11 cellular contexts compared by ENCODE assay signal in the genomic region with DNA sequence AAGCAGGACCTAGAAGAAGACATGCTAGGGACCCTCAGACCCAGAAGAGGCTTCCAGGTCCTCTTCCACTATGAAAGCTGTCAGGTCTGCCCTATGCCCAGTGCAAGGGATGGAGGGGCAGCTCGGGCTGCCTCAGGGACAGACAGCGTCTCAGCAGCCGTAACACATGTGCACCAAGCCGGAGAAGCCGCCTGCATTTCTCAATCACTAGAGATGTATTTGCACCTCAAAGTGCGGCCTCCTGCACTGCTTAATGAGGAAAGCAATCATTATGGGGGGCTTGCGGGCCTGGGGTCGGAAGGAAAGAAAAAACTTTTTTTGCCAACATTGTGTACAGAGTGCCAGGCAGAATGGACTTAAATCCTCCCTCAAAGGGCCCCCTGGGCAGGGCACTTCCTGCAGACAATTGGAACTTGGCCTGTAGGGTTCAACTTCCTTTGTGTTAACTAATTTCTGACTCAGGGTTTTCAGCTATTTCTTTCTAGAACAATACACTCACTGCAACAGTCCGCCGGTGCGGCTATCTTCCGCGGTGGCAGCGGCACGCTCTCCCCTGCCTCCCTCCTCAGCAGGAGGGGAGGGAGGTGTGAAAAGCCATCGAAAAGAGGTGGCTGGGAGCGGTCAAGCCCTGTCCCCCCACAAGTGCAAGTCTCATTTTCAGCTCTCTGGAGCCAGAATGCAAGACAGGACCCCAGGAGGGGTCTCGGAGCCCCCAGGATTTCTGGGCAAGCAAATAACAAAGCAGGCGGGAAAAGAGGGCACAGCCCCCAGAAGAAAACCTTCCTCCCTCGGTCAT.
DNase-seq lines count a peak whose midpoint lies in the region; ATAC-seq, FAIRE-seq and TF ChIP-seq lines count a peak whose summit lies in the region.
"Had no signal": no experiment of that assay in that cellular context is flagged by ENCODE, and none has a peak within 500 bp of the region (broad histone marks: within the 10 kb centered on the region; RNA-seq: fewer than 3 reads in every experiment).

No MANE protein-coding gene starts in this region.

- H3K4me1 ChIP-seq in SK-N-SH (ENCODE audit: control insufficient read depth in 1 of 2, insufficient read depth in 2 of 2, low read depth in 1 of 2, low read length in 1 of 2) (peaks cover 9 to 57% of the 10 kb centered on the region in 2 experiments; a peak in 3 of 4 replicates), left ventricle myocardium inferior (peaks cover 47% of the 10 kb centered on the region), pancreas (no peaks in the 10 kb centered on the region)

- H3F3A ChIP-seq in SK-N-SH (replicated peaks; ENCODE audit: insufficient read depth), result no peaks in the 10 kb centered on the region

- TF ChIP-seq CTCF in CD14-positive monocyte (IDR thresholded peaks at IDR 0.05) (no peak), SK-N-SH (IDR thresholded peaks at IDR 0.05) (no peak), left ventricle myocardium inferior (IDR thresholded peaks at IDR 0.05; ENCODE audit: borderline replicate concordance) (no peak), pancreas (IDR thresholded peaks at IDR 0.05) (no peak)

- CTCF ChIA-PET in SK-N-SH (lab: Yijun Ruan, JAX), result interaction anchor here (0.7 to 2.7 kb wide), 13 partner anchors 9 to 199 kb away, joined by 3 to 21 read pairs (median 3); partner anchors contain the start of gene ZNF423

- peaks cover 0 to 3% (median 0%) of the 10 kb centered on the region in 7 donors for H3K9me3 Mint-ChIP-seq in CD14-positive monocyte
- H3K9me3 Mint-ChIP-seq: stimulated activated naive CD8-positive, alpha-beta T cell treated with anti-CD3 and anti-CD28 coated beads, Interleukin-15, Interleukin-2, amounts not matched to agents 100 ng/mL and 50 ng/mL, for 24 hours had no signal

- intact Hi-C loops in CD14-positive monocyte (cut with micrococcal nuclease) (no loop called here), left ventricle myocardium inferior (cut with micrococcal nuclease) (no loop called here), pancreas (cut with DNase I) (no loop called here)

- FAIRE-seq in pancreas (lab: Jason Lieb, UNC), result no peak

- POLR2A ChIA-PET in SK-N-SH (lab: Yijun Ruan, JAX), result no interaction called here

- H3K36me3 Mint-ChIP-seq in CD14-positive monocyte, result no peaks in the 10 kb centered on the region

- TF ChIP-seq RAD21 in SK-N-SH (IDR thresholded peaks at IDR 0.05; ENCODE audit: low read length), result no peak

- H3K9ac ChIP-seq in SK-N-SH, result no peak overlapping the region

- peak overlapping the region; percentile 26; the same call in 1 of the 2 replicates for H3K4me2 ChIP-seq in SK-N-SH

- H3K27ac Mint-ChIP-seq in CD14-positive monocyte, result peak overlapping the region in 6 of 7 donors; percentile 14 to 86 (median 46)
- H3K27ac Mint-ChIP-seq: stimulated activated naive CD8-positive, alpha-beta T cell treated with anti-CD3 and anti-CD28 coated beads, Interleukin-15, Interleukin-2, amounts not matched to agents 100 ng/mL and 50 ng/mL, for 24 hours had no signal

- no peaks in the 10 kb centered on the region for H3K9me2 ChIP-seq in SK-N-SH

- no peaks in the 10 kb centered on the region for H4K20me1 ChIP-seq in SK-N-SH (ENCODE audit: insufficient read depth)

- peak overlapping the region in 1 of 2 experiments; percentile 93; a peak in 2 of 4 replicates for H3K27ac ChIP-seq in SK-N-SH (ENCODE audit: low read depth in 2 of 2, low read length in 1 of 2)
- peak overlapping the region; percentile 87 for H3K27ac ChIP-seq in left ventricle myocardium inferior (replicated peaks)
- no peak overlapping the region for H3K27ac ChIP-seq in pancreas

- WGBS in SK-N-SH (ENCODE audit: low lambda C conversion rate), result 50% methylated on average over 15 of the region's 20 CpGs
- whole genome bisulfite sequencing in pancreas, 2 donors, result 54 to 65% methylated on average over 20 of the region's 20 CpGs

- H3K4me1 Mint-ChIP-seq in CD14-positive monocyte, result peaks cover 25% of the 10 kb centered on the region

- H2AFZ ChIP-seq in SK-N-SH (ENCODE audit: low read depth), result peak overlapping the region; percentile 52; the same call in 1 of the 2 replicates

- no peaks in the 10 kb centered on the region for H3K79me2 ChIP-seq in SK-N-SH (ENCODE audit: insufficient read depth)

- H3K27me3 Mint-ChIP-seq in CD14-positive monocyte (ENCODE audit: low read depth in 3 of 3), result peaks cover 2 to 11% (median 2%) of the 10 kb centered on the region in 3 donors

- H3K36me3 ChIP-seq in SK-N-SH (replicated peaks in 1 of 2; ENCODE audit: control insufficient read depth in 1 of 2, insufficient read depth in 2 of 2, low read length in 1 of 2) (no peaks in the 10 kb centered on the region), left ventricle myocardium inferior (no peaks in the 10 kb centered on the region), pancreas (no peaks in the 10 kb centered on the region)

- TF ChIP-seq EP300 in SK-N-SH (IDR thresholded peaks at IDR 0.05; ENCODE audit: borderline replicate concordance in 1 of 2, low read depth in 1 of 2, low read length in 1 of 2), result no peak

- DNase-seq in CD14-positive monocyte (ENCODE audit: low spot score) (no peak), SK-N-SH (peak; percentile 50), left ventricle myocardium inferior (peak; percentile 25), pancreas (no peak), NCI-H774 (lab: John Stamatoyannopoulos, UW) (no peak)
- DNase-seq: effector CD8-positive, alpha-beta T cell; NCI-H526 treated with DMSO at 0.1 percent for 48 hours had no signal

- H3K4me3 Mint-ChIP-seq in CD14-positive monocyte, result peak overlapping the region; percentile 75 to 85
- H3K4me3 Mint-ChIP-seq: stimulated activated naive CD8-positive, alpha-beta T cell treated with anti-CD3 and anti-CD28 coated beads, Interleukin-15, Interleukin-2, amounts not matched to agents 100 ng/mL and 50 ng/mL, for 24 hours had no signal

- H3K4me3 ChIP-seq in SK-N-SH (ENCODE audit: low read depth in 2 of 2, low read length in 1 of 2) (no peak overlapping the region), left ventricle myocardium inferior (peak overlapping the region; percentile 59), pancreas (peak overlapping the region in 2 of 4 donors; percentile 15 to 26)

- no peaks in the 10 kb centered on the region for H3K27me3 ChIP-seq in SK-N-SH (ENCODE audit: insufficient read depth)
- H3K27me3 ChIP-seq in left ventricle myocardium inferior (ENCODE audit: low read depth), result peaks cover 69% of the 10 kb centered on the region
- H3K27me3 ChIP-seq in pancreas, result no peaks in the 10 kb centered on the region

- no peaks in the 10 kb centered on the region for H3K9me3 ChIP-seq in SK-N-SH
- H3K9me3 ChIP-seq in left ventricle myocardium inferior (replicated peaks), result no peaks in the 10 kb centered on the region
- no peaks in the 10 kb centered on the region for H3K9me3 ChIP-seq in pancreas

- peak in 3 of 4 donors; percentile 50 to 75 (median 73) for ATAC-seq in pancreas
- ATAC-seq in GM18502 (IDR thresholded peaks at IDR 0.05; ENCODE audit: poor library complexity, unreplicated experiment), result no peak
- no peak for ATAC-seq in HG02870 (IDR thresholded peaks at IDR 0.05; ENCODE audit: unreplicated experiment)
- no peak for ATAC-seq in GM19035 (IDR thresholded peaks at IDR 0.05; ENCODE audit: unreplicated experiment)

TF ChIP-seq in SK-N-SH, 30 proteins besides CTCF, POLR2A, EP300 and RAD21:
- TF ChIP-seq FOSL2 (IDR thresholded peaks at IDR 0.05; ENCODE audit: borderline replicate concordance, low read depth) (no peak), MEF2A (IDR thresholded peaks at IDR 0.05; ENCODE audit: borderline replicate concordance, low read depth) (no peak), MAX (IDR thresholded peaks at IDR 0.05; ENCODE audit: low read depth) (no peak), ZBTB33 (IDR thresholded peaks at IDR 0.05; ENCODE audit: borderline replicate concordance, low read depth) (no peak), SMC3 (IDR thresholded peaks at IDR 0.05; ENCODE audit: low read depth, low read length) (no peak), EZH2phosphoT487 (IDR thresholded peaks at IDR 0.05; ENCODE audit: borderline replicate concordance, low read depth) (no peak), MXI1 (IDR thresholded peaks at IDR 0.05; ENCODE audit: low read depth, low read length) (no peak), POLR2AphosphoS5 (IDR thresholded peaks at IDR 0.05; ENCODE audit: low read depth, low read length) (no peak), IRF3 (IDR thresholded peaks at IDR 0.05; ENCODE audit: low read depth, low read length) (no peak), CHD2 (IDR thresholded peaks at IDR 0.05; ENCODE audit: low read length, partially characterized antibody) (no peak), TAF1 (IDR thresholded peaks at IDR 0.05; ENCODE audit: borderline replicate concordance, low read depth, low read length) (no peak), TEAD4 (IDR thresholded peaks at IDR 0.05; ENCODE audit: borderline replicate concordance, insufficient read depth) (no peak), JUND (IDR thresholded peaks at IDR 0.05) (no peak), GATA2 (CRISPR knock-in tag; IDR thresholded peaks at IDR 0.05) (no peak), FOXM1 (IDR thresholded peaks at IDR 0.05; ENCODE audit: low read depth) (no peak)

Comparison
In these comparisons a context has a peak if more than half of its experiments do, and no peak if none do; other contexts are left out.
1. DNase-seq: peak in SK-N-SH (single experiment) and left ventricle myocardium inferior (single experiment); none in CD14-positive monocyte (single experiment), pancreas (0 of 6) and NCI-H774 (single experiment).
2. ATAC-seq: peak in pancreas (3 of 4); none in GM18502 (single experiment), HG02870 (single experiment) and GM19035 (single experiment).